21 cellular contexts compared by ENCODE assay signal in the genomic region with DNA sequence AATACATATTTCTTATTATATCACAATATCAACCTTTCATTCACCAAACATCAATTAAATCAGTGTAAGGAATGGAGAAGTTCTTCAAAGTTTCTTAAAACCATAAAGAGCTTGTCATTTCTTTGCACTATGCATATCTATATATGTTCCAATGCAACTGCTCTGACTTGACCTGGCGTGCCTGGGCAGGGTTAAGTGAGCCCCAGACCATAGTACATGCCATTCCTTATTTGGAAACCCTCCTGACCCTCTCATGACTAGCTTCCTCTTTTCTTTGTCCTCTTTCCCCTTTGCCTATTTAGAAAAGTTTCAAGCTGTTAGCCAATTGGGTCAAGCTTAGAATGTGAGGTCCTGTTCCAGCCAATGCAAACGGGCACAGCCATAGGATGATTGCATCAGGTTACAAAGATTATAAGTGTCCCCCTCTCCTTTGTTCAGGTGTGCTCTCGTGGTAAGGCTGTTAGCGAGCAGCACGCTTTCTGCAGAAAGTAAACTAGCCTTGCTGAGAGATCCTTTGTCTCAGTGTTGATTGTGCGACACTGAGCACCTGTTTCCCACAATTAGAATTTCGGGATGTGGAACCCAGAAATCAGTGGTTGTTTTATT.
DNase-seq lines count a peak whose midpoint lies in the region; ATAC-seq, FAIRE-seq and TF ChIP-seq lines count a peak whose summit lies in the region.
"Had no signal": no experiment of that assay in that cellular context is flagged by ENCODE, and none has a peak within 500 bp of the region (broad histone marks: within the 10 kb centered on the region; RNA-seq: fewer than 3 reads in every experiment).

No MANE protein-coding gene starts in this region.

- peak; percentile 62 for DNase-seq in HepG2 (ENCODE audit: low spot score)
- no peak for DNase-seq in right lobe of liver
- no peak for DNase-seq in RWPE2 (ENCODE audit: low spot score)
- DNase-seq in epithelial cell of esophagus (ENCODE audit: low read depth) = peak; percentile 60
- no peak for DNase-seq in SHP77 treated with DMSO at 0.1 percent for 48 hours (lab: John Stamatoyannopoulos, UW)
- no peak for DNase-seq in NCI-H2029 treated with DMSO at 0.1 percent for 48 hours (lab: John Stamatoyannopoulos, UW)
- no peak for DNase-seq in NCI-H146 treated with DMSO at 0.1 percent for 48 hours (lab: John Stamatoyannopoulos, UW; ENCODE audit: unreplicated experiment)
- DNase-seq in H4 (ENCODE audit: low spot score) = no peak
- DNase-seq: activated CD4-positive, alpha-beta memory T cell treated with anti-CD3 and anti-CD28 coated beads, Interleukin-2, amount 10 ng/mL, durations not matched to agents 7 days and 5 days; activated naive CD4-positive, alpha-beta T cell treated with anti-CD3 and anti-CD28 coated beads, Interleukin-2, amount 10 ng/mL, durations not matched to agents 7 days and 5 days; activated T-cell treated with anti-CD3 and anti-CD28 coated beads, Interleukin-2, amount 50 U/mL, for 4 hours; cerebellar nuclear complex; DMS79; effector CD4-positive, alpha-beta T cell; left ventricle myocardium superior; NCI-H146; NCI-H226; stimulated activated CD4-positive, alpha-beta T cell treated with anti-CD3 and anti-CD28 coated beads, Interleukin-12 subunit alpha, Interleukin-12 subunit beta, amount 100 ng/mL, for 4 hours had no signal

- in situ Hi-C loops in HepG2 (cut with HindIII; ENCODE audit: extremely low pct_ligation_motif_present, low pct_unique_long_range_greater_than_20kb) = no loop called here

- FAIRE-seq in HepG2 (lab: Jason Lieb, UNC) = peak; percentile 36

- TF ChIP-seq EP300 in HepG2 (IDR thresholded peaks at IDR 0.05; ENCODE audit: low read depth in 2 of 2, low read length in 2 of 2) = no peak
- no peak for TF ChIP-seq EP300 in HepG2 (CRISPR knock-in tag; IDR thresholded peaks at IDR 0.05; ENCODE audit: borderline replicate concordance)

- ATAC-seq in HepG2 = peak; percentile 76
- ATAC-seq in right lobe of liver = no peak
- ATAC-seq in RWPE2 (ENCODE audit: low read depth) = peak; percentile 77
- ATAC-seq: activated T-cell treated with anti-CD3 and anti-CD28 coated beads, Interleukin-2, amount 50 U/mL, for 4 hours; left ventricle myocardium superior had no signal

- POLR2A ChIA-PET in HepG2 (lab: Yijun Ruan, JAX) = interaction anchor here (1.0 to 1.9 kb wide), 2 partner anchors 11 to 13 kb away, joined by 3 to 10 read pairs; no protein-coding TSS in a partner anchor

- TF ChIP-seq CTCF in HepG2 (CRISPR knock-in tag; IDR thresholded peaks at IDR 0.05) (no peak), right lobe of liver (IDR thresholded peaks at IDR 0.05) (no peak), RWPE2 (IDR thresholded peaks at IDR 0.05; ENCODE audit: poor library complexity, severe bottlenecking) (no peak), epithelial cell of esophagus (IDR thresholded peaks at IDR 0.05; ENCODE audit: insufficient read depth, low read depth, low read length, missing control alignments) (no peak)

- whole genome bisulfite sequencing in HepG2 (ENCODE audit: low lambda C conversion rate) = 67% methylated on average over 7 of the region's 7 CpGs
- 59% methylated on average over 7 of the region's 7 CpGs for WGBS in right lobe of liver (ENCODE audit: insufficient coverage, low coverage, low lambda C conversion rate, missing lambda C conversion rate)

- CTCF ChIA-PET in HepG2 (lab: Yijun Ruan, JAX; ENCODE audit: low intra/inter-chr PET ratio, low total read pairs) = no interaction called here

- BruUV-seq in HepG2 (replicated peaks; lab: Mats Ljungman, UMichigan) = no TSS peak

- H3K9ac ChIP-seq in HepG2 (ENCODE audit: insufficient read depth, low read depth, low read length) = no peak overlapping the region

- H3K4me3 ChIP-seq in HepG2 (replicated peaks in 1 of 3; ENCODE audit: insufficient read depth in 1 of 3, low read depth in 2 of 3, low read length in 3 of 3) = no peak overlapping the region
- H3K4me3 ChIP-seq in right lobe of liver = no peak overlapping the region
- no peak overlapping the region for H3K4me3 ChIP-seq in RWPE2 (ENCODE audit: severe bottlenecking)
- no peak overlapping the region for H3K4me3 ChIP-seq in epithelial cell of esophagus (ENCODE audit: low read length)
- H3K4me3 ChIP-seq: ascending aorta had no signal

- no peaks in the 10 kb centered on the region for H3K79me2 ChIP-seq in HepG2 (ENCODE audit: insufficient read depth, low read length)

- no peaks in the 10 kb centered on the region for H3K27me3 ChIP-seq in HepG2 (ENCODE audit: control insufficient read depth in 1 of 2, insufficient read depth in 2 of 2, low read length in 2 of 2)
- H3K27me3 ChIP-seq in right lobe of liver = no peaks in the 10 kb centered on the region
- no peaks in the 10 kb centered on the region for H3K27me3 ChIP-seq in RWPE2 (ENCODE audit: insufficient read depth, poor library complexity, severe bottlenecking)
- H3K27me3 ChIP-seq: ascending aorta had no signal

- H3K4me2 ChIP-seq in HepG2 (ENCODE audit: low read depth, low read length) = no peak overlapping the region

- H4K20me1 ChIP-seq in HepG2 (ENCODE audit: insufficient read depth, low read length) = no peaks in the 10 kb centered on the region

- intact Hi-C loops in HepG2 (cut with micrococcal nuclease; ENCODE audit: unreplicated experiment) (no loop called here), right lobe of liver (cut with DNase I) (no loop called here)

- H3K4me1 ChIP-seq in HepG2 (ENCODE audit: insufficient read depth, low read length) = peaks cover 54% of the 10 kb centered on the region
- peaks cover 0 to 12% (median 3%) of the 10 kb centered on the region in 4 donors for H3K4me1 ChIP-seq in right lobe of liver
- peaks cover 4% of the 10 kb centered on the region for H3K4me1 ChIP-seq in RWPE2 (ENCODE audit: insufficient read depth, poor library complexity, severe bottlenecking)
- H3K4me1 ChIP-seq: ascending aorta had no signal

- no peaks in the 10 kb centered on the region for H3K36me3 ChIP-seq in HepG2 (replicated peaks in 1 of 2; ENCODE audit: control insufficient read depth in 1 of 2, insufficient read depth in 2 of 2, low read length in 2 of 2)
- H3K36me3 ChIP-seq in right lobe of liver = no peaks in the 10 kb centered on the region
- H3K36me3 ChIP-seq in RWPE2 (ENCODE audit: low read depth) = no peaks in the 10 kb centered on the region
- H3K36me3 ChIP-seq: ascending aorta, neutrophil had no signal

- peak overlapping the region; percentile 34 for H3K27ac ChIP-seq in HepG2 (ENCODE audit: extremely low read length, insufficient read depth, low read length)
- no peak overlapping the region for H3K27ac ChIP-seq in right lobe of liver
- no peak overlapping the region for H3K27ac ChIP-seq in RWPE2 (ENCODE audit: poor library complexity, severe bottlenecking)
- H3K27ac ChIP-seq: ascending aorta, C4-2B, neutrophil had no signal

- H3K9me3 ChIP-seq in HepG2 (ENCODE audit: low read length) = no peaks in the 10 kb centered on the region
- H3K9me3 ChIP-seq in right lobe of liver = no peaks in the 10 kb centered on the region
- peaks cover 3% of the 10 kb centered on the region for H3K9me3 ChIP-seq in RWPE2 (ENCODE audit: severe bottlenecking)
- H3K9me3 ChIP-seq: ascending aorta, neutrophil had no signal

- no peak overlapping the region for H2AFZ ChIP-seq in HepG2 (ENCODE audit: low read length)

- TF ChIP-seq POLR2A in HepG2 (IDR thresholded peaks at IDR 0.05; ENCODE audit: insufficient read depth in 1 of 2, low read depth in 2 of 2, low read length in 2 of 2) = no peak
- no peak for TF ChIP-seq POLR2A in right lobe of liver (IDR thresholded peaks at IDR 0.05)

- TF ChIP-seq RAD21 in HepG2 (CRISPR knock-in tag; IDR thresholded peaks at IDR 0.05) = no peak

TF ChIP-seq in HepG2, 621 proteins besides CTCF, POLR2A, EP300 and RAD21 (continues in another document):
- TF ChIP-seq NFYC (CRISPR knock-in tag; IDR thresholded peaks at IDR 0.05) (0 out of 2 replicates have a peak, but pooled peaks have one; percentile 49), ELF3 (CRISPR knock-in tag; IDR thresholded peaks at IDR 0.05) (peak; percentile 45; the same call in 1 of the 2 replicates), ZMYM4 (CRISPR knock-in tag; IDR thresholded peaks at IDR 0.05) (peak; percentile 55; the same call in 1 of the 2 replicates), FOXA3 (CRISPR knock-in tag; IDR thresholded peaks at IDR 0.05) (0 out of 2 replicates have a peak, but pooled peaks have one; percentile 9), POLR2G (IDR thresholded peaks at IDR 0.05; ENCODE audit: low read depth, low read length) (no peak), HNF4A (CRISPR knock-in tag; IDR thresholded peaks at IDR 0.05) (peak; percentile 50), NFYB (CRISPR knock-in tag; IDR thresholded peaks at IDR 0.05) (0 out of 2 replicates have a peak, but pooled peaks have one; percentile 24), MED1 (CRISPR knock-in tag; IDR thresholded peaks at IDR 0.05) (0 out of 2 replicates have a peak, but pooled peaks have one; percentile 30), TEAD3 (CRISPR knock-in tag; optimal IDR thresholded peaks at IDR 0.05; ENCODE audit: borderline replicate concordance) (peak; percentile 20)
- TF ChIP-seq, protein P1, sequence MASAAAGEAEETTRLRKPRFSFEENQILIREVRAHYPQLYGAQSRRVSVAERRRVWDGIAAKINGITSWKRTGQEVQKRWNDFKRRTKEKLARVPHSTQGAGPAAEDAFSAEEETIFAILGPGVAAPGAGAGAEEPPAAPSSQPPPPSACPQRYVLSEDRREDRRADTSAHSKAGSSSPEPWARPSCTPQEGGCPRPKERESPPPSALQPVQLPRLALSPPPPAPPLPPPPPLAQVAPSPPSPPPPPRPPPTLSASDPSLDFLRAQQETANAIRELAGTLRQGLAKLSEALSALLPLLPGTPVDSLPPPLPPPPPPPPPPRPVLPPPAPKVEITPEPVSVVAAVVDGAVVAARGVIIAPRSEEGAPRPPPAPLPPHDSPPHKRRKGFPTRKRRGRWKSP (CRISPR knock-in tag; IDR thresholded peaks at IDR 0.05) = no peak
- TF ChIP-seq, protein P2, sequence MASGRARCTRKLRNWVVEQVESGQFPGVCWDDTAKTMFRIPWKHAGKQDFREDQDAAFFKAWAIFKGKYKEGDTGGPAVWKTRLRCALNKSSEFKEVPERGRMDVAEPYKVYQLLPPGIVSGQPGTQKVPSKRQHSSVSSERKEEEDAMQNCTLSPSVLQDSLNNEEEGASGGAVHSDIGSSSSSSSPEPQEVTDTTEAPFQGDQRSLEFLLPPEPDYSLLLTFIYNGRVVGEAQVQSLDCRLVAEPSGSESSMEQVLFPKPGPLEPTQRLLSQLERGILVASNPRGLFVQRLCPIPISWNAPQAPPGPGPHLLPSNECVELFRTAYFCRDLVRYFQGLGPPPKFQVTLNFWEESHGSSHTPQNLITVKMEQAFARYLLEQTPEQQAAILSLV (CRISPR knock-in tag; IDR thresholded peaks at IDR 0.05; ENCODE audit: borderline replicate concordance) = no peak

Comparison
In these comparisons a context has a peak if more than half of its experiments do, and no peak if none do; other contexts are left out.
1. ATAC-seq: peak in HepG2 (single experiment) and RWPE2 (single experiment); none in right lobe of liver (0 of 4).
2. DNase-seq: peak in HepG2 (single experiment) and epithelial cell of esophagus (single experiment); none in right lobe of liver (0 of 3), RWPE2 (single experiment), SHP77 treated with DMSO at 0.1 percent for 48 hours (single experiment), NCI-H2029 treated with DMSO at 0.1 percent for 48 hours (single experiment), NCI-H146 treated with DMSO at 0.1 percent for 48 hours (single experiment) and H4 (single experiment).